1 cellular context compared by ENCODE assay signal in the genomic region with DNA sequence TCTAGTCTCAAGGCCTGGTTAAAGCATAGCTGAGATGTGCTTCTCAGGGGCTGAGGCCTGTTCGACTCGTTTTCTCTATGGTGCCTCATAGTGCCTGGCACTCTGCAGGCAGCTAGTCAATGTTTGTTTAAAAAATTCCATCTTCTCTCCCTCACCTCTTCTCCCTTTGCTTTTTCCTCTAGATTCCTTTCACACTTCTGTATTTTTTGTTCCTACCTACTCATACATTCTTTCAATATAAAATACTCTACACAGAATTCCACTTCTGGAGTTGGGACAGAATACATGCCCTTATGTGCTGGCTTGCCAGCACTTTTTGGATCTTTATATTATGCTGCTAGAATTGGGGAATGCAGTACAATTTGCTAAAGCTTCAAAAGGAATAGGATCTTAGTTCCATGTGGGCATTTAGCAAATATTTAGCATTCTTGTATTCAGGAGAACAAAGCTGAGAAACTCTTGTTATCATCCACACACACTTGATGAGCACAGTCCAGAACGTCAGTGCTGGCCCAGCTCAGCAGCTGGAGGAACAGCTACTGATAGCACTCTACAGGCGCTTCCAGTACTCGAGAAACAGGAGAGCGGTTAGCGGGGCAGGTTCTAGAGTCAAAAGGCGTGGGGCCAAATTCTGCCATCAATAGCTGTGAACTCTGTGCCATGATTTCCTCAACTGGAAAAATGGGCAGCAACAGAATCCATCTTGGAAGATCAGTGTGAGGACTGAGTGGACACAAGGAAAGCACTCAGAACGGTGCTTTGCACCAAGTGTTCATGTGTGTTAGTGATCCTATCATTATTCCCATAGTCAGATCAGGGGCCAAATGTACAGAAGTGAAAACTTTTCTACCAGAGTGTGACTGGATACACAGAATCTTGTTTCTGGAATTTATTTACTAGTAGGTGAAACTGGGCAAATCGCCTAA.
TF ChIP-seq lines count a peak whose summit lies in the region.

No MANE protein-coding gene starts in this region.

TF ChIP-seq in WTC11, 78 proteins besides CTCF, POLR2A, EP300 and RAD21 (continued from another document):
- TF ChIP-seq, protein P1, sequence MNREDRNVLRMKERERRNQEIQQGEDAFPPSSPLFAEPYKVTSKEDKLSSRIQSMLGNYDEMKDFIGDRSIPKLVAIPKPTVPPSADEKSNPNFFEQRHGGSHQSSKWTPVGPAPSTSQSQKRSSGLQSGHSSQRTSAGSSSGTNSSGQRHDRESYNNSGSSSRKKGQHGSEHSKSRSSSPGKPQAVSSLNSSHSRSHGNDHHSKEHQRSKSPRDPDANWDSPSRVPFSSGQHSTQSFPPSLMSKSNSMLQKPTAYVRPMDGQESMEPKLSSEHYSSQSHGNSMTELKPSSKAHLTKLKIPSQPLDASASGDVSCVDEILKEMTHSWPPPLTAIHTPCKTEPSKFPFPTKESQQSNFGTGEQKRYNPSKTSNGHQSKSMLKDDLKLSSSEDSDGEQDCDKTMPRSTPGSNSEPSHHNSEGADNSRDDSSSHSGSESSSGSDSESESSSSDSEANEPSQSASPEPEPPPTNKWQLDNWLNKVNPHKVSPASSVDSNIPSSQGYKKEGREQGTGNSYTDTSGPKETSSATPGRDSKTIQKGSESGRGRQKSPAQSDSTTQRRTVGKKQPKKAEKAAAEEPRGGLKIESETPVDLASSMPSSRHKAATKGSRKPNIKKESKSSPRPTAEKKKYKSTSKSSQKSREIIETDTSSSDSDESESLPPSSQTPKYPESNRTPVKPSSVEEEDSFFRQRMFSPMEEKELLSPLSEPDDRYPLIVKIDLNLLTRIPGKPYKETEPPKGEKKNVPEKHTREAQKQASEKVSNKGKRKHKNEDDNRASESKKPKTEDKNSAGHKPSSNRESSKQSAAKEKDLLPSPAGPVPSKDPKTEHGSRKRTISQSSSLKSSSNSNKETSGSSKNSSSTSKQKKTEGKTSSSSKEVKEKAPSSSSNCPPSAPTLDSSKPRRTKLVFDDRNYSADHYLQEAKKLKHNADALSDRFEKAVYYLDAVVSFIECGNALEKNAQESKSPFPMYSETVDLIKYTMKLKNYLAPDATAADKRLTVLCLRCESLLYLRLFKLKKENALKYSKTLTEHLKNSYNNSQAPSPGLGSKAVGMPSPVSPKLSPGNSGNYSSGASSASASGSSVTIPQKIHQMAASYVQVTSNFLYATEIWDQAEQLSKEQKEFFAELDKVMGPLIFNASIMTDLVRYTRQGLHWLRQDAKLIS (CRISPR knock-in tag; IDR thresholded peaks at IDR 0.05; ENCODE audit: borderline replicate concordance) = no peak
- no peak for TF ChIP-seq ZNF416 (CRISPR knock-in tag; IDR thresholded peaks at IDR 0.05)
- no peak for TF ChIP-seq MYBL2 (CRISPR knock-in tag; IDR thresholded peaks at IDR 0.05)
- no peak for TF ChIP-seq FOXP1 (CRISPR knock-in tag; IDR thresholded peaks at IDR 0.05; ENCODE audit: borderline replicate concordance)
- TF ChIP-seq, protein P2, sequence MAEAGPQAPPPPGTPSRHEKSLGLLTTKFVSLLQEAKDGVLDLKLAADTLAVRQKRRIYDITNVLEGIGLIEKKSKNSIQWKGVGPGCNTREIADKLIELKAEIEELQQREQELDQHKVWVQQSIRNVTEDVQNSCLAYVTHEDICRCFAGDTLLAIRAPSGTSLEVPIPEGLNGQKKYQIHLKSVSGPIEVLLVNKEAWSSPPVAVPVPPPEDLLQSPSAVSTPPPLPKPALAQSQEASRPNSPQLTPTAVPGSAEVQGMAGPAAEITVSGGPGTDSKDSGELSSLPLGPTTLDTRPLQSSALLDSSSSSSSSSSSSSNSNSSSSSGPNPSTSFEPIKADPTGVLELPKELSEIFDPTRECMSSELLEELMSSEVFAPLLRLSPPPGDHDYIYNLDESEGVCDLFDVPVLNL (CRISPR knock-in tag; IDR thresholded peaks at IDR 0.05; ENCODE audit: borderline replicate concordance, low read depth) = no peak
- TF ChIP-seq, protein P3, sequence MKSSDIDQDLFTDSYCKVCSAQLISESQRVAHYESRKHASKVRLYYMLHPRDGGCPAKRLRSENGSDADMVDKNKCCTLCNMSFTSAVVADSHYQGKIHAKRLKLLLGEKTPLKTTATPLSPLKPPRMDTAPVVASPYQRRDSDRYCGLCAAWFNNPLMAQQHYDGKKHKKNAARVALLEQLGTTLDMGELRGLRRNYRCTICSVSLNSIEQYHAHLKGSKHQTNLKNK (CRISPR knock-in tag; IDR thresholded peaks at IDR 0.05) = no peak
- no peak for TF ChIP-seq ZNF423 (CRISPR knock-in tag; IDR thresholded peaks at IDR 0.05)
- no peak for TF ChIP-seq TCF7 (CRISPR knock-in tag; IDR thresholded peaks at IDR 0.05; ENCODE audit: low read depth)
- TF ChIP-seq CREM (CRISPR knock-in tag; IDR thresholded peaks at IDR 0.05) = no peak
- no peak for TF ChIP-seq JAZF1 (CRISPR knock-in tag; IDR thresholded peaks at IDR 0.05)
